In the genomic region with DNA sequence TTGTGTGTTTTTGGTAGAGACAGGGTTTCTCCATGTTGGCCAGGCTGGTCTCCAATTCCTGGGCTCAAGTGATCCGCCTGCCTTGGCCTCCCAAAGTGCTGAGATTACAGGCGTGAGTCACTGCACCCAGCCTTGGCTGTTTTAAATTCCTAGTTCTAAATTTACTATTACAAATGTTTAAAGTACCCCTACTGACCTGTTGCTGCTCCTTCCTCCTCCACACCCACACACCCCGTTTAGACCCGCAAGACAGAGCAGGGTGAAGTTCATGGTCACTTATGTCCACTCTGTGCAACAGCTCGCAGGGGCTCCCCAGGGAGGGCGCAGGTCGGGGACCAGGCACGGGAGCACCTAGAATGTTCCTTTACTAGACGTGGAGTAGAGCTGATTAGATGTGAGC, we compare ENCODE assay signal across 1 cellular context.
TF ChIP-seq lines count a peak whose summit lies in the region.

No MANE protein-coding gene starts in this region.

TF ChIP-seq in GM23338, 12 proteins besides CTCF, POLR2A, EP300 and RAD21:
- TF ChIP-seq, protein P1, sequence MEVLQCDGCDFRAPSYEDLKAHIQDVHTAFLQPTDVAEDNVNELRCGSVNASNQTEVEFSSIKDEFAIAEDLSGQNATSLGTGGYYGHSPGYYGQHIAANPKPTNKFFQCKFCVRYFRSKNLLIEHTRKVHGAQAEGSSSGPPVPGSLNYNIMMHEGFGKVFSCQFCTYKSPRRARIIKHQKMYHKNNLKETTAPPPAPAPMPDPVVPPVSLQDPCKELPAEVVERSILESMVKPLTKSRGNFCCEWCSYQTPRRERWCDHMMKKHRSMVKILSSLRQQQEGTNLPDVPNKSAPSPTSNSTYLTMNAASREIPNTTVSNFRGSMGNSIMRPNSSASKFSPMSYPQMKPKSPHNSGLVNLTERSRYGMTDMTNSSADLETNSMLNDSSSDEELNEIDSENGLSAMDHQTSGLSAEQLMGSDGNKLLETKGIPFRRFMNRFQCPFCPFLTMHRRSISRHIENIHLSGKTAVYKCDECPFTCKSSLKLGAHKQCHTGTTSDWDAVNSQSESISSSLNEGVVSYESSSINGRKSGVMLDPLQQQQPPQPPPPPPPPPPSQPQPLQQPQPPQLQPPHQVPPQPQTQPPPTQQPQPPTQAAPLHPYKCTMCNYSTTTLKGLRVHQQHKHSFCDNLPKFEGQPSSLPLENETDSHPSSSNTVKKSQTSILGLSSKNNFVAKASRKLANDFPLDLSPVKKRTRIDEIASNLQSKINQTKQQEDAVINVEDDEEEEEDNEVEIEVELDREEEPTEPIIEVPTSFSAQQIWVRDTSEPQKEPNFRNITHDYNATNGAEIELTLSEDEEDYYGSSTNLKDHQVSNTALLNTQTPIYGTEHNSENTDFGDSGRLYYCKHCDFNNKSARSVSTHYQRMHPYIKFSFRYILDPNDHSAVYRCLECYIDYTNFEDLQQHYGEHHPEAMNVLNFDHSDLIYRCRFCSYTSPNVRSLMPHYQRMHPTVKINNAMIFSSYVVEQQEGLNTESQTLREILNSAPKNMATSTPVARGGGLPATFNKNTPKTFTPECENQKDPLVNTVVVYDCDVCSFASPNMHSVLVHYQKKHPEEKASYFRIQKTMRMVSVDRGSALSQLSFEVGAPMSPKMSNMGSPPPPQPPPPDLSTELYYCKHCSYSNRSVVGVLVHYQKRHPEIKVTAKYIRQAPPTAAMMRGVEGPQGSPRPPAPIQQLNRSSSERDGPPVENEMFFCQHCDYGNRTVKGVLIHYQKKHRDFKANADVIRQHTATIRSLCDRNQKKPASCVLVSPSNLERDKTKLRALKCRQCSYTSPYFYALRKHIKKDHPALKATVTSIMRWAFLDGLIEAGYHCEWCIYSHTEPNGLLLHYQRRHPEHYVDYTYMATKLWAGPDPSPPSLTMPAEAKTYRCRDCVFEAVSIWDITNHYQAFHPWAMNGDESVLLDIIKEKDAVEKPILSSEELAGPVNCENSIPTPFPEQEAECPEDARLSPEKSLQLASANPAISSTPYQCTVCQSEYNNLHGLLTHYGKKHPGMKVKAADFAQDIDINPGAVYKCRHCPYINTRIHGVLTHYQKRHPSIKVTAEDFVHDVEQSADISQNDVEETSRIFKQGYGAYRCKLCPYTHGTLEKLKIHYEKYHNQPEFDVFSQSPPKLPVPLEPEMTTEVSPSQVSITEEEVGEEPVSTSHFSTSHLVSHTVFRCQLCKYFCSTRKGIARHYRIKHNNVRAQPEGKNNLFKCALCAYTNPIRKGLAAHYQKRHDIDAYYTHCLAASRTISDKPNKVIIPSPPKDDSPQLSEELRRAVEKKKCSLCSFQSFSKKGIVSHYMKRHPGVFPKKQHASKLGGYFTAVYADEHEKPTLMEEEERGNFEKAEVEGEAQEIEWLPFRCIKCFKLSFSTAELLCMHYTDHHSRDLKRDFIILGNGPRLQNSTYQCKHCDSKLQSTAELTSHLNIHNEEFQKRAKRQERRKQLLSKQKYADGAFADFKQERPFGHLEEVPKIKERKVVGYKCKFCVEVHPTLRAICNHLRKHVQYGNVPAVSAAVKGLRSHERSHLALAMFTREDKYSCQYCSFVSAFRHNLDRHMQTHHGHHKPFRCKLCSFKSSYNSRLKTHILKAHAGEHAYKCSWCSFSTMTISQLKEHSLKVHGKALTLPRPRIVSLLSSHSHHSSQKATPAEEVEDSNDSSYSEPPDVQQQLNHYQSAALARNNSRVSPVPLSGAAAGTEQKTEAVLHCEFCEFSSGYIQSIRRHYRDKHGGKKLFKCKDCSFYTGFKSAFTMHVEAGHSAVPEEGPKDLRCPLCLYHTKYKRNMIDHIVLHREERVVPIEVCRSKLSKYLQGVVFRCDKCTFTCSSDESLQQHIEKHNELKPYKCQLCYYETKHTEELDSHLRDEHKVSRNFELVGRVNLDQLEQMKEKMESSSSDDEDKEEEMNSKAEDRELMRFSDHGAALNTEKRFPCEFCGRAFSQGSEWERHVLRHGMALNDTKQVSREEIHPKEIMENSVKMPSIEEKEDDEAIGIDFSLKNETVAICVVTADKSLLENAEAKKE (CRISPR knock-in tag; IDR thresholded peaks at IDR 0.05): no peak
- no peak for TF ChIP-seq ZNF114 (CRISPR knock-in tag; IDR thresholded peaks at IDR 0.05)
- no peak for TF ChIP-seq STAT1 (IDR thresholded peaks at IDR 0.05; ENCODE audit: unreplicated experiment)
- no peak for TF ChIP-seq ZNF331 (CRISPR knock-in tag; IDR thresholded peaks at IDR 0.05; ENCODE audit: low read depth)
- TF ChIP-seq, protein P2, sequence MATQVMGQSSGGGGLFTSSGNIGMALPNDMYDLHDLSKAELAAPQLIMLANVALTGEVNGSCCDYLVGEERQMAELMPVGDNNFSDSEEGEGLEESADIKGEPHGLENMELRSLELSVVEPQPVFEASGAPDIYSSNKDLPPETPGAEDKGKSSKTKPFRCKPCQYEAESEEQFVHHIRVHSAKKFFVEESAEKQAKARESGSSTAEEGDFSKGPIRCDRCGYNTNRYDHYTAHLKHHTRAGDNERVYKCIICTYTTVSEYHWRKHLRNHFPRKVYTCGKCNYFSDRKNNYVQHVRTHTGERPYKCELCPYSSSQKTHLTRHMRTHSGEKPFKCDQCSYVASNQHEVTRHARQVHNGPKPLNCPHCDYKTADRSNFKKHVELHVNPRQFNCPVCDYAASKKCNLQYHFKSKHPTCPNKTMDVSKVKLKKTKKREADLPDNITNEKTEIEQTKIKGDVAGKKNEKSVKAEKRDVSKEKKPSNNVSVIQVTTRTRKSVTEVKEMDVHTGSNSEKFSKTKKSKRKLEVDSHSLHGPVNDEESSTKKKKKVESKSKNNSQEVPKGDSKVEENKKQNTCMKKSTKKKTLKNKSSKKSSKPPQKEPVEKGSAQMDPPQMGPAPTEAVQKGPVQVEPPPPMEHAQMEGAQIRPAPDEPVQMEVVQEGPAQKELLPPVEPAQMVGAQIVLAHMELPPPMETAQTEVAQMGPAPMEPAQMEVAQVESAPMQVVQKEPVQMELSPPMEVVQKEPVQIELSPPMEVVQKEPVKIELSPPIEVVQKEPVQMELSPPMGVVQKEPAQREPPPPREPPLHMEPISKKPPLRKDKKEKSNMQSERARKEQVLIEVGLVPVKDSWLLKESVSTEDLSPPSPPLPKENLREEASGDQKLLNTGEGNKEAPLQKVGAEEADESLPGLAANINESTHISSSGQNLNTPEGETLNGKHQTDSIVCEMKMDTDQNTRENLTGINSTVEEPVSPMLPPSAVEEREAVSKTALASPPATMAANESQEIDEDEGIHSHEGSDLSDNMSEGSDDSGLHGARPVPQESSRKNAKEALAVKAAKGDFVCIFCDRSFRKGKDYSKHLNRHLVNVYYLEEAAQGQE (IDR thresholded peaks at IDR 0.05; ENCODE audit: unreplicated experiment): no peak
- no peak for TF ChIP-seq POLR2AphosphoS5 (IDR thresholded peaks at IDR 0.05; ENCODE audit: low read depth)
